8 cellular contexts compared by ENCODE assay signal in the genomic region with DNA sequence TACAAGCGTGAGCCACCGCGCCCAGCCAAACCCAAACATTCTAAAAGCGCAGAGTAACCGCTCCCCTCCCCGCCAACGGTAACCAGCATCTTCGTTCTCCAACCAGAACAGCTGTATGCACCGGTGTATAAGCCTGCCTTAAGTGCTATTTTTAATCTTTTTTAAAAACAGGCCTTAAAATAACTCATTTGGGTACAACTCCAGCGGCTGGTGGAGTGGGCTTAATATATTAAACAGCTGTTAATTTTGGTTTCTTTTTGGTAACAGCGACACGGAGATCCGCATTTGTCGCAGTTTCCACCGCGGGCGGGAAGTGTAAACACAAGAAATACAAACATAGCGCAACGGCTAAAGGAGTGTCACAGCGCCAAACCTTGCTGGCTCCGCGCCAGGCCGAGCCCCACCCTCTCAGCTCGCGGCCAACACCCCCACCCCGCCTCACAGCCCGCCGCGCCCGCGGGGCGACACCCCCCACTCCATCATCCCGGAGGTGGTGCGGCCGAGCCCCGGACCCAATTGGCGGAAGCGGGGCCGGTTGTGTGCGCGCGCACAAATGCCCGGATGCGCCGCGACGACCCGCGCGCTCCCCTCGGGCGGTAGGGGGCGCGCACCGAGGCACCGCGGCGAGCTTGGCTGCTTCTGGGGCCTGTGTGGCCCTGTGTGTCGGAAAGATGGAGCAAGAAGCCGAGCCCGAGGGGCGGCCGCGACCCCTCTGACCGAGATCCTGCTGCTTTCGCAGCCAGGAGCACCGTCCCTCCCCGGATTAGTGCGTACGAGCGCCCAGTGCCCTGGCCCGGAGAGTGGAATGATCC. TPM values are rescaled to one million over a fixed set of nuclear protein-coding genes. Genes with fewer than 3 reads are reported as not detected.
DNase-seq lines count a peak whose midpoint lies in the region; ATAC-seq and TF ChIP-seq lines count a peak whose summit lies in the region.

TSS of gene MDM2 (plus strand) at position 602 of the 812 bp plus-strand sequence. CDS start 301 bp downstream, outside the sequence.

- under 1% methylated on average over 72 of the region's 72 CpGs for WGBS in liver

- intact Hi-C loops in CD8-positive, alpha-beta T cell (cut with DNase I, micrococcal nuclease) = loop anchor here (1.0 to 10.0 kb wide), 18 partner anchors 35 to 1540 kb away; partner anchors contain the start of genes CAND1 (in 2 of the 2), MDM1 (in 2 of the 2), NUP107 (in 2 of the 2) and RAP1B (in 2 of the 2)
- intact Hi-C loops in dendritic cell treated with granulocyte-macrophage colony-stimulating factor and Interleukin-4, amounts not matched to agents 40 ng/mL and 50 ng/mL, for 4 days (cut with micrococcal nuclease) = loop anchor here (1.0 to 5.0 kb wide), 3 partner anchors 20 to 61 kb away; partner anchors contain the start of gene SLC35E3

- peak within 1 kb of the TSS; percentile 86 for H3K27ac ChIP-seq in CD8-positive, alpha-beta T cell (ENCODE audit: low read depth, low read length)
- peak within 1 kb of the TSS; percentile 100 for H3K27ac ChIP-seq in liver (ENCODE audit: low read depth in 1 of 2, low read length in 2 of 2)

- peaks cover 36% of the 10 kb centered on the region for H3K36me3 Mint-ChIP-seq in CD8-positive, alpha-beta T cell
- peaks cover 48% of the 10 kb centered on the region for H3K36me3 Mint-ChIP-seq in dendritic cell treated with granulocyte-macrophage colony-stimulating factor and Interleukin-4, amounts not matched to agents 40 ng/mL and 50 ng/mL, for 4 days (ENCODE audit: low read depth)

- H3K4me1 ChIP-seq in CD8-positive, alpha-beta T cell (ENCODE audit: insufficient read depth, low read length) = peaks cover 24% of the 10 kb centered on the region
- peaks cover 0 to 21% (median 7%) of the 10 kb centered on the region in 4 donors for H3K4me1 ChIP-seq in liver (ENCODE audit: control insufficient read depth in 4 of 4, insufficient read depth in 4 of 4, low read length in 3 of 4)

- peaks cover 4% of the 10 kb centered on the region for H3K36me3 ChIP-seq in CD8-positive, alpha-beta T cell (ENCODE audit: insufficient read depth, low read length)
- peaks cover 2 to 5% (median 4%) of the 10 kb centered on the region in 4 donors for H3K36me3 ChIP-seq in liver (ENCODE audit: control insufficient read depth in 4 of 4, insufficient read depth in 3 of 4, low read depth in 1 of 4, low read length in 3 of 4)

- peak; percentile 91 for ATAC-seq in CD8-positive, alpha-beta T cell
- ATAC-seq in GM19438 (IDR thresholded peaks at IDR 0.05; ENCODE audit: low read depth, unreplicated experiment) (peak; percentile 71), HG03571 (IDR thresholded peaks at IDR 0.05; ENCODE audit: unreplicated experiment) (peak; percentile 76)

- H3K4me3 ChIP-seq in CD8-positive, alpha-beta T cell (ENCODE audit: low read depth, low read length) = peak within 1 kb of the TSS; percentile 97
- peak within 1 kb of the TSS; percentile 93 to 97 (median 95) for H3K4me3 ChIP-seq in liver (ENCODE audit: low read depth in 1 of 3, low read length in 3 of 3)

- H3K27ac Mint-ChIP-seq in CD8-positive, alpha-beta T cell = peak within 1 kb of the TSS; percentile 97
- H3K27ac Mint-ChIP-seq in dendritic cell treated with granulocyte-macrophage colony-stimulating factor and Interleukin-4, amounts not matched to agents 40 ng/mL and 50 ng/mL, for 4 days = peak within 1 kb of the TSS; percentile 99

- DNase-seq in CD8-positive, alpha-beta T cell = peak; percentile 94 to 98 (median 97)
- DNase-seq in NCI-H748 treated with DMSO at 0.1 percent for 48 hours (lab: John Stamatoyannopoulos, UW) = peak; percentile 92
- peak; percentile 85 to 88 for DNase-seq in activated CD4-positive, alpha-beta T cell treated with anti-CD3 and anti-CD28 coated beads, Interleukin-2, amount 50 U/mL, for 24 hours (ENCODE audit: low read depth in 1 of 2, low spot score in 1 of 2)
- DNase-seq in stimulated activated CD4-positive, alpha-beta T cell treated with anti-CD3 and anti-CD28 coated beads, Interleukin-4, amount 100 ng/mL, for 24 hours = peak; percentile 94

- H3K9me3 Mint-ChIP-seq in CD8-positive, alpha-beta T cell = no peaks in the 10 kb centered on the region
- H3K9me3 Mint-ChIP-seq in dendritic cell treated with granulocyte-macrophage colony-stimulating factor and Interleukin-4, amounts not matched to agents 40 ng/mL and 50 ng/mL, for 4 days = no peaks in the 10 kb centered on the region

- H3K27me3 ChIP-seq in CD8-positive, alpha-beta T cell (ENCODE audit: insufficient read depth, low read length) = no peaks in the 10 kb centered on the region
- H3K27me3 ChIP-seq in liver (ENCODE audit: control insufficient read depth in 4 of 4, insufficient read depth in 4 of 4, low read length in 3 of 4) = no peaks in the 10 kb centered on the region

- H3K4me1 Mint-ChIP-seq in CD8-positive, alpha-beta T cell (ENCODE audit: low read depth) = peaks cover 30% of the 10 kb centered on the region
- peaks cover 20% of the 10 kb centered on the region for H3K4me1 Mint-ChIP-seq in dendritic cell treated with granulocyte-macrophage colony-stimulating factor and Interleukin-4, amounts not matched to agents 40 ng/mL and 50 ng/mL, for 4 days (ENCODE audit: low read depth)

- CTCF ChIA-PET in CD8-positive, alpha-beta T cell (lab: Charles Lee) = interaction anchor here (1.0 to 3.0 kb wide), 11 partner anchors 9 to 62 kb away, joined by 3 to 11 read pairs (median 4); partner anchors contain the start of gene SLC35E3

- H3K27me3 Mint-ChIP-seq in CD8-positive, alpha-beta T cell (ENCODE audit: low read depth) = no peaks in the 10 kb centered on the region
- H3K27me3 Mint-ChIP-seq in dendritic cell treated with granulocyte-macrophage colony-stimulating factor and Interleukin-4, amounts not matched to agents 40 ng/mL and 50 ng/mL, for 4 days = no peaks in the 10 kb centered on the region

- peak within 1 kb of the TSS; percentile 98 to 99 for H3K9ac ChIP-seq in liver (ENCODE audit: low read depth in 1 of 2, low read length in 2 of 2)

- peak; percentile 66 for TF ChIP-seq CTCF in CD8-positive, alpha-beta T cell (IDR thresholded peaks at IDR 0.05)
- peak; percentile 72 for TF ChIP-seq CTCF in liver (IDR thresholded peaks at IDR 0.05; ENCODE audit: low read depth, low read length, missing input control)

- TF ChIP-seq RAD21 in liver (IDR thresholded peaks at IDR 0.05) = peak in 1 of 2 donors; percentile 67

- peak within 1 kb of the TSS; percentile 95 for H3K4me3 Mint-ChIP-seq in CD8-positive, alpha-beta T cell
- H3K4me3 Mint-ChIP-seq in dendritic cell treated with granulocyte-macrophage colony-stimulating factor and Interleukin-4, amounts not matched to agents 40 ng/mL and 50 ng/mL, for 4 days = peak within 1 kb of the TSS; percentile 89

- POLR2A ChIA-PET in CD8-positive, alpha-beta T cell (lab: Charles Lee) = interaction anchor here (0.7 to 3.3 kb wide), 19 partner anchors 9 to 1539 kb away, joined by 3 to 49 read pairs (median 4); partner anchors contain the start of genes CAND1, NUP107 and SLC35E3

- no peaks in the 10 kb centered on the region for H3K9me3 ChIP-seq in CD8-positive, alpha-beta T cell (ENCODE audit: low read length)
- no peaks in the 10 kb centered on the region for H3K9me3 ChIP-seq in liver (ENCODE audit: control insufficient read depth in 4 of 4, low read length in 3 of 4)

TF ChIP-seq in liver, 16 proteins besides CTCF, POLR2A, EP300 and RAD21:
- peak in 1 of 2 donors; percentile 67 for TF ChIP-seq GABPA (IDR thresholded peaks at IDR 0.05 in 1 of 2, conservative IDR thresholded peaks at IDR 0.05 in 1 of 2)
- TF ChIP-seq FOXA1 (IDR thresholded peaks at IDR 0.05) = no peak
- TF ChIP-seq EGR1 (IDR thresholded peaks at IDR 0.05; ENCODE audit: low read depth in 2 of 2) = peak; percentile 79 to 81
- peak; percentile 11 for TF ChIP-seq YY1 (IDR thresholded peaks at IDR 0.05)
- no peak for TF ChIP-seq ZBTB33 (IDR thresholded peaks at IDR 0.05)
- TF ChIP-seq TAF1 (conservative IDR thresholded peaks at IDR 0.05) = peak; percentile 59
- TF ChIP-seq HNF4A (conservative IDR thresholded peaks at IDR 0.05) = peak in 1 of 2 donors; percentile 24
- peak; percentile 61 for TF ChIP-seq SP1 (IDR thresholded peaks at IDR 0.05)
- TF ChIP-seq JUND (IDR thresholded peaks at IDR 0.05) = no peak
- TF ChIP-seq FOXA2 (IDR thresholded peaks at IDR 0.05) = peak; percentile 20

RNA-seq across cellular contexts. Expression of gene MDM2, which starts in this region (rescaled TPM):
- total RNA-seq in CD8-positive, alpha-beta T cell = 10 to 100 TPM; 95.1 to 98.0 TPM
- 10 to 100 TPM; 44.4 to 69.4 TPM for total RNA-seq in liver
- polyA plus RNA-seq in liver = 10 to 100 TPM; 10.1 to 29.5 TPM

Comparison
In these comparisons a context has a peak if more than half of its experiments do, and no peak if none do; other contexts are left out.
1. Peak in every context shown above with its lines: DNase-seq, ATAC-seq, H3K4me3 ChIP-seq and H3K27ac ChIP-seq.